ENCODE assay signal across 22 cellular contexts in the genomic region with DNA sequence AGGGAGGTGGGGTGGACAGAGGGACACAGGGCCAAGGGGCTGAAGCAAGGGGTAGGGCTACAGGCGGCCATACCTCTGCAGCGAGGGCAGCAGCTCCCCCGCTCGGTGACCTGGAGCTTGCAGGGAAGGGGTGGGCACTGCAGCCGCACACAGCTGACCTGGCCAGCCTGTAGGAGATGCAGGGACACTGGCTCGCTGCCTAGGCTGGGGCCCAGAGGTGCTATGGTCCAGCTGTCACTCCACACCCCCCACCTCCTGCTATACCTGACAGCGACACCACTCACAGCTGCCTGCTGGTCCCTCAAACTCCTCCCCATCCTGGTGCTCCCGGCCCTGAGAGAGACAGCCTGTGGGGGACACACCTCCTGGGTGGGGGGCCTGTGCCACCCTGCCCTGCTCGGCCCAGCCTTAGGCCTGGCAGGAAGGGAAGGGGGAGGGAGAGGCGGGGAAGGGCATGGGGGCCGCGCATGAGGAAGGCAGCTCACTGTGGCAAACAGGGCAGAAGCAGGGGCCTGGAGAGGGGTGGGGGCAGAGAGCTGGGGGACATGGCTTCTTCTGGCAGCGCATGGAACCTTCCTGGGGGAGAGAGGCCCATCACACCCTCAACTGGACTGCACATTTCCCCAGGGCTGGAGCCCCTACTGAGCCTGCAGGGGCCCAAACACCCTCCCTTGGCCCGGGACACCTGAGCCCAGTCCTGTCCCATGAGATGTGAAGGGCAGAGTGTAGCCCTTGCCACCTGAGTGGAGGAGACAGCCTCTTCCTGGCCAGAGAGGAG. TPM values are rescaled to one million over a fixed set of nuclear protein-coding genes. Genes with fewer than 3 reads are reported as not detected.
"Had no signal": no experiment of that assay in that cellular context is flagged by ENCODE, and none has a peak within 500 bp of the region (broad histone marks: within the 10 kb centered on the region; RNA-seq: fewer than 3 reads in every experiment).

No MANE protein-coding gene starts in this region.

- H3K9ac ChIP-seq: neural progenitor cell, parathyroid adenoma had no signal

- H3K27ac ChIP-seq: adrenal gland, dorsolateral prefrontal cortex, lower lobe of right lung, neural progenitor cell, parathyroid adenoma, thyroid gland had no signal

- H2AFZ ChIP-seq: neural progenitor cell, parathyroid adenoma had no signal

- H3K79me2 ChIP-seq: parathyroid adenoma had no signal

- H3K36me3 ChIP-seq: adrenal gland, lower lobe of right lung, neural progenitor cell, thyroid gland had no signal

- ATAC-seq: activated CD8-positive, alpha-beta memory T cell treated with anti-CD3 and anti-CD28 coated beads, Interleukin-2, amount 10 ng/mL, durations not matched to agents 7 days and 5 days; esophagus mucosa; lower lobe of right lung; stimulated activated naive B cell treated with anti-CD40 and anti-IgM and Interleukin-4, amounts not matched to agents 10 μg/mL and 1 μg/mL and 100 μg/mL, for 72 hours; T-cell had no signal

- DNase-seq: activated CD4-positive, alpha-beta T cell treated with anti-CD3 and anti-CD28 coated beads for 1 hour; activated CD4-positive, alpha-beta T cell treated with anti-CD3 and anti-CD28 coated beads, Interleukin-2, amount 50 U/mL, for 48 hours; activated CD8-positive, alpha-beta memory T cell treated with anti-CD3 and anti-CD28 coated beads, Interleukin-2, amount 10 ng/mL, durations not matched to agents 7 days and 5 days; activated naive CD4-positive, alpha-beta T cell treated with anti-CD3 and anti-CD28 coated beads, Interleukin-2, amount 10 ng/mL, durations not matched to agents 7 days and 5 days; activated T-cell treated with anti-CD3 and anti-CD28 coated beads, Interleukin-2, amount 50 U/mL, for 1 hour; adrenal gland; dorsolateral prefrontal cortex; hippocampal formation; retina; stimulated activated CD4-positive, alpha-beta T cell treated with anti-CD3 and anti-CD28 coated beads, Interleukin-15, amount 100 ng/mL, for 24 hours; stimulated activated CD4-positive, alpha-beta T cell treated with anti-CD3 and anti-CD28 coated beads, Interleukin-4, amount 100 ng/mL, for 1 hour; stimulated activated naive B cell treated with anti-CD40 and anti-IgM and Interleukin-4, amounts not matched to agents 10 μg/mL and 1 μg/mL and 100 μg/mL, for 72 hours; T-cell; T-helper 9 cell; thyroid gland had no signal

- H3K4me3 ChIP-seq: adrenal gland, dorsolateral prefrontal cortex, lower lobe of right lung, neural progenitor cell, thyroid gland had no signal

- H3K9me3 ChIP-seq: adrenal gland, lower lobe of right lung, thyroid gland had no signal

- H3K4me1 ChIP-seq: adrenal gland, neural progenitor cell, parathyroid adenoma had no signal

- H3K27ac Mint-ChIP-seq: activated CD8-positive, alpha-beta memory T cell treated with anti-CD3 and anti-CD28 coated beads, Interleukin-2, amount 10 ng/mL, durations not matched to agents 7 days and 5 days; activated naive CD4-positive, alpha-beta T cell treated with anti-CD3 and anti-CD28 coated beads, Interleukin-2, amount 10 ng/mL, durations not matched to agents 7 days and 5 days; activated T-helper 2 cell treated with anti-CD3 and anti-CD28 coated beads, Interferon-gamma antibody, Interleukin-2, Interleukin-4, amounts not matched to agents 10 μg/mL and 5 μg/mL and 100 μg/mL, durations not matched to agents 14 hours and 24 hours and 36 hours; mesothelial cell of epicardium; neural progenitor cell; stimulated activated naive B cell treated with anti-CD40 and anti-IgM and Interleukin-4, amounts not matched to agents 10 μg/mL and 1 μg/mL and 100 μg/mL, for 72 hours; T-cell had no signal

- H3K4me3 Mint-ChIP-seq: activated CD8-positive, alpha-beta memory T cell treated with anti-CD3 and anti-CD28 coated beads, Interleukin-2, amount 10 ng/mL, durations not matched to agents 7 days and 5 days; activated naive CD4-positive, alpha-beta T cell treated with anti-CD3 and anti-CD28 coated beads, Interleukin-2, amount 10 ng/mL, durations not matched to agents 7 days and 5 days; mesothelial cell of epicardium; neural progenitor cell; stimulated activated naive B cell treated with anti-CD40 and anti-IgM and Interleukin-4, amounts not matched to agents 10 μg/mL and 1 μg/mL and 100 μg/mL, for 72 hours; T-cell had no signal

- H3K36me3 Mint-ChIP-seq: activated CD8-positive, alpha-beta memory T cell treated with anti-CD3 and anti-CD28 coated beads, Interleukin-2, amount 10 ng/mL, durations not matched to agents 7 days and 5 days; activated naive CD4-positive, alpha-beta T cell treated with anti-CD3 and anti-CD28 coated beads, Interleukin-2, amount 10 ng/mL, durations not matched to agents 7 days and 5 days; mesothelial cell of epicardium; neural progenitor cell; stimulated activated naive B cell treated with anti-CD40 and anti-IgM and Interleukin-4, amounts not matched to agents 10 μg/mL and 1 μg/mL and 100 μg/mL, for 72 hours; T-cell had no signal

- H3K27me3 ChIP-seq: thyroid gland had no signal

- H3K9me3 Mint-ChIP-seq: activated naive CD4-positive, alpha-beta T cell treated with anti-CD3 and anti-CD28 coated beads, Interleukin-2, amount 10 ng/mL, durations not matched to agents 7 days and 5 days; activated T-helper 2 cell treated with anti-CD3 and anti-CD28 coated beads, Interferon-gamma antibody, Interleukin-2, Interleukin-4, amounts not matched to agents 10 μg/mL and 5 μg/mL and 100 μg/mL, durations not matched to agents 14 hours and 24 hours and 36 hours; mesothelial cell of epicardium; neural progenitor cell; stimulated activated naive B cell treated with anti-CD40 and anti-IgM and Interleukin-4, amounts not matched to agents 10 μg/mL and 1 μg/mL and 100 μg/mL, for 72 hours; T-cell had no signal

- H3K4me2 ChIP-seq: neural progenitor cell had no signal

- H3K4me1 Mint-ChIP-seq: activated naive CD4-positive, alpha-beta T cell treated with anti-CD3 and anti-CD28 coated beads, Interleukin-2, amount 10 ng/mL, durations not matched to agents 7 days and 5 days had no signal

RNA-seq across cellular contexts. Expression of gene KCP, which starts 23.9 kb away (rescaled TPM):
- total RNA-seq: activated T-helper 2 cell treated with anti-CD3 and anti-CD28 coated beads, Interferon-gamma antibody, Interleukin-2, Interleukin-4, amounts not matched to agents 10 μg/mL and 5 μg/mL and 100 μg/mL, durations not matched to agents 14 hours and 24 hours and 36 hours had no signal

RNA-seq across cellular contexts. Expression of gene IRF5, which starts 51.1 kb away (rescaled TPM):
- total RNA-seq: glomerular endothelial cell had no signal

RNA-seq across cellular contexts. Expression of gene FLNC, which starts 56.4 kb away (rescaled TPM):
- total RNA-seq: activated CD8-positive, alpha-beta memory T cell treated with anti-CD3 and anti-CD28 coated beads, Interleukin-2, amount 10 ng/mL, durations not matched to agents 7 days and 5 days; activated T-helper 2 cell treated with anti-CD3 and anti-CD28 coated beads, Interferon-gamma antibody, Interleukin-2, Interleukin-4, amounts not matched to agents 10 μg/mL and 5 μg/mL and 100 μg/mL, durations not matched to agents 14 hours and 24 hours and 36 hours had no signal
